ENCODE assay signal across 14 cellular contexts in genomic region chr2:230785346-230785745, GRCh38.
DNase-seq lines count a peak whose midpoint lies in the region; ATAC-seq and TF ChIP-seq lines count a peak whose summit lies in the region.
"Had no signal": no experiment of that assay in that cellular context is flagged by ENCODE, and none has a peak within 500 bp of the region (broad histone marks: within the 10 kb centered on the region; RNA-seq: fewer than 3 reads in every experiment).

No MANE protein-coding gene starts in this region.

- H3K27ac ChIP-seq in RWPE1 (peak overlapping the region; percentile 70), esophagus squamous epithelium (peak overlapping the region in 3 of 4 donors; percentile 10 to 47 (median 39))

- H3K4me3 ChIP-seq in esophagus squamous epithelium, result no peak overlapping the region

- H3K4me1 ChIP-seq in esophagus squamous epithelium, result peaks cover 17 to 34% (median 18%) of the 10 kb centered on the region in 3 donors

- peak overlapping the region; percentile 80 for H3K27ac Mint-ChIP-seq in activated naive CD8-positive, alpha-beta T cell
- H3K27ac Mint-ChIP-seq in activated naive CD8-positive, alpha-beta T cell treated with anti-CD3 and anti-CD28 coated beads for 36 hours, result no peak overlapping the region

- peaks cover 0 to 63% (median 0%) of the 10 kb centered on the region in 3 donors for H3K36me3 ChIP-seq in esophagus squamous epithelium

- no peak for TF ChIP-seq CTCF in RWPE1 (conservative IDR thresholded peaks at IDR 0.05; ENCODE audit: low read depth)
- TF ChIP-seq CTCF in esophagus squamous epithelium (IDR thresholded peaks at IDR 0.05), result no peak

- no peak for ATAC-seq in HG03280 (IDR thresholded peaks at IDR 0.05; ENCODE audit: unreplicated experiment)

- POLR2A ChIA-PET in RWPE1 (lab: Yijun Ruan, JAX; ENCODE audit: low non-redundant PET), result no interaction called here

- no peaks in the 10 kb centered on the region for H3K27me3 Mint-ChIP-seq in activated naive CD8-positive, alpha-beta T cell
- no peaks in the 10 kb centered on the region for H3K27me3 Mint-ChIP-seq in activated naive CD8-positive, alpha-beta T cell treated with anti-CD3 and anti-CD28 coated beads for 36 hours
- H3K27me3 Mint-ChIP-seq: activated naive CD4-positive, alpha-beta T cell treated with anti-CD3 and anti-CD28 coated beads, Interleukin-2, amount 10 ng/mL, durations not matched to agents 7 days and 5 days; CD8-positive, alpha-beta memory T cell had no signal

- peaks cover 19% of the 10 kb centered on the region for H3K9me3 Mint-ChIP-seq in activated naive CD8-positive, alpha-beta T cell (ENCODE audit: low read depth)
- H3K9me3 Mint-ChIP-seq in activated naive CD8-positive, alpha-beta T cell treated with anti-CD3 and anti-CD28 coated beads for 36 hours, result peaks cover 37% of the 10 kb centered on the region

- TF ChIP-seq POLR2A in esophagus squamous epithelium (IDR thresholded peaks at IDR 0.05), result no peak

- DNase-seq in activated naive CD8-positive, alpha-beta T cell treated with anti-CD3 and anti-CD28 coated beads for 36 hours, result no peak
- DNase-seq in RWPE1 (ENCODE audit: low spot score) (no peak), esophagus squamous epithelium (lab: John Stamatoyannopoulos, UW) (no peak), putamen (ENCODE audit: low spot score) (peak; percentile 15), SHP77 (lab: John Stamatoyannopoulos, UW) (no peak), NCI-H748 treated with DMSO at 0.1 percent for 48 hours (lab: John Stamatoyannopoulos, UW) (no peak)
- DNase-seq: activated naive CD4-positive, alpha-beta T cell treated with anti-CD3 and anti-CD28 coated beads, Interleukin-2, amount 10 ng/mL, durations not matched to agents 7 days and 5 days; CD8-positive, alpha-beta memory T cell; kidney; NCI-H1694 treated with DMSO at 0.1 percent for 48 hours; NCI-H446 treated with DMSO at 0.1 percent for 48 hours; stimulated activated CD4-positive, alpha-beta T cell treated with anti-CD3 and anti-CD28 coated beads, Interleukin-4, amount 100 ng/mL, for 24 hours had no signal

- peaks cover 70% of the 10 kb centered on the region for H3K4me1 Mint-ChIP-seq in activated naive CD8-positive, alpha-beta T cell (ENCODE audit: low read depth)
- peaks cover 52% of the 10 kb centered on the region for H3K4me1 Mint-ChIP-seq in activated naive CD8-positive, alpha-beta T cell treated with anti-CD3 and anti-CD28 coated beads for 36 hours

- H3K9me3 ChIP-seq in esophagus squamous epithelium, result peaks cover 0 to 29% (median 0%) of the 10 kb centered on the region in 3 donors

- H3K27me3 ChIP-seq in esophagus squamous epithelium, result no peaks in the 10 kb centered on the region

- H3K4me3 Mint-ChIP-seq in activated naive CD8-positive, alpha-beta T cell, result no peak overlapping the region
- H3K4me3 Mint-ChIP-seq in activated naive CD8-positive, alpha-beta T cell treated with anti-CD3 and anti-CD28 coated beads for 36 hours, result no peak overlapping the region
- H3K4me3 Mint-ChIP-seq: activated naive CD4-positive, alpha-beta T cell treated with anti-CD3 and anti-CD28 coated beads, Interleukin-2, amount 10 ng/mL, durations not matched to agents 7 days and 5 days had no signal

- intact Hi-C loops in esophagus squamous epithelium (cut with DNase I), result no loop called here

- WGBS in esophagus squamous epithelium, 2 donors, result 82 to 91% methylated on average over 6 of the region's 6 CpGs

- CTCF ChIA-PET in RWPE1 (lab: Yijun Ruan, JAX), result interaction anchor here (0.6 kb wide), 1 partner anchor 202 kb away, joined by 3 read pairs; no protein-coding TSS in a partner anchor

- H3K36me3 Mint-ChIP-seq in activated naive CD8-positive, alpha-beta T cell, result peaks cover 43% of the 10 kb centered on the region
- H3K36me3 Mint-ChIP-seq in activated naive CD8-positive, alpha-beta T cell treated with anti-CD3 and anti-CD28 coated beads for 36 hours, result peaks cover 94% of the 10 kb centered on the region
